Comparison of ENCODE assay signal across 15 cellular contexts in the genomic region with DNA sequence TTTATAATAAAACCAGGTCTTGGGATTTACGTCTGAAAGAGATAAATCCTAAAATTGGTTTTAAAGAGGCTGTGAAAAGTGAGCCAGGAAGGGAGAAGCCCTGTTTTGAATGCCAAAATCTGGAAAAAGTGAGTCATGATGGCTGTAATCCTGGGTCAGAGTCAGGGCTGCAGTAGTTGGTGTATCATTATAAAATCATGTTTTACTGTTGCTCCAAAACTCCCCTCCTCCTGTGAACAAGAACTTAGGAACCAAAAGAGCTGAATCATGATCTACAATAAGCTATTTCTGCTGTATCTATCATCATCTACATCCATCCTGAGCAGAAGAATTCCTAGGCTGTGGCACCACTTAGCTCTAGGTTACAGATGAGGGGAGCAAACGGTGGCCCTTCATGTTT.
DNase-seq lines count a peak whose midpoint lies in the region; ATAC-seq and TF ChIP-seq lines count a peak whose summit lies in the region.
"Had no signal": no experiment of that assay in that cellular context is flagged by ENCODE, and none has a peak within 500 bp of the region (broad histone marks: within the 10 kb centered on the region; RNA-seq: fewer than 3 reads in every experiment).

No MANE protein-coding gene starts in this region.

- H3K9me3 Mint-ChIP-seq in endothelial cell (ENCODE audit: unreplicated experiment): no peaks in the 10 kb centered on the region

- H3K4me3 ChIP-seq in epithelial cell of esophagus (ENCODE audit: low read length): no peak overlapping the region
- H3K4me3 ChIP-seq: mucosa of descending colon, prostate gland had no signal

- ATAC-seq in omental fat pad (ENCODE audit: low FRiP score) (peak; percentile 76), HG02759 (IDR thresholded peaks at IDR 0.05; ENCODE audit: unreplicated experiment) (no peak)
- ATAC-seq: mucosa of descending colon had no signal

- H3K27me3 Mint-ChIP-seq in endothelial cell (ENCODE audit: unreplicated experiment): no peaks in the 10 kb centered on the region

- TF ChIP-seq CTCF in AG09319 (IDR thresholded peaks at IDR 0.05; ENCODE audit: low read depth, low read length) (no peak), epithelial cell of esophagus (IDR thresholded peaks at IDR 0.05; ENCODE audit: insufficient read depth, low read depth, low read length, missing control alignments) (no peak), omental fat pad (IDR thresholded peaks at IDR 0.05) (no peak), endothelial cell (IDR thresholded peaks at IDR 0.05; ENCODE audit: unreplicated experiment) (no peak)

- H3K4me3 Mint-ChIP-seq in endothelial cell (ENCODE audit: unreplicated experiment): no peak overlapping the region
- H3K4me3 Mint-ChIP-seq: immature natural killer cell had no signal

- H3K36me3 Mint-ChIP-seq in endothelial cell (ENCODE audit: low read depth, unreplicated experiment): no peaks in the 10 kb centered on the region
- H3K36me3 Mint-ChIP-seq: immature natural killer cell had no signal

- no peaks in the 10 kb centered on the region for H3K4me1 Mint-ChIP-seq in endothelial cell (ENCODE audit: unreplicated experiment)
- H3K4me1 Mint-ChIP-seq: immature natural killer cell had no signal

- no peak overlapping the region for H3K27ac Mint-ChIP-seq in endothelial cell (ENCODE audit: unreplicated experiment)
- H3K27ac Mint-ChIP-seq: immature natural killer cell had no signal

- peak; percentile 73 for DNase-seq in AG09319 (ENCODE audit: extremely low read depth, low read depth)
- peak; percentile 75 for DNase-seq in HS-27A (ENCODE audit: low read depth)
- peak; percentile 67 for DNase-seq in epithelial cell of esophagus (ENCODE audit: low read depth)
- DNase-seq in omental fat pad (ENCODE audit: low spot score): no peak
- no peak for DNase-seq in nucleus accumbens (lab: John Stamatoyannopoulos, UW)
- DNase-seq in NK-92 (lab: John Stamatoyannopoulos, UW; ENCODE audit: unreplicated experiment): no peak
- DNase-seq in endothelial cell (ENCODE audit: low spot score): no peak
- DNase-seq: activated naive CD4-positive, alpha-beta T cell treated with anti-CD3 and anti-CD28 coated beads, Interleukin-2, amount 50 U/mL, for 16 hours; immature natural killer cell; MM.1S; mucosa of descending colon; NCI-H2107; stimulated activated CD4-positive, alpha-beta T cell treated with anti-CD3 and anti-CD28 coated beads, Interleukin-2, amount 100 ng/mL, for 48 hours had no signal

Comparison
In these comparisons a context has a peak if more than half of its experiments do, and no peak if none do; other contexts are left out.
1. DNase-seq: peak in AG09319 (single experiment), HS-27A (single experiment) and epithelial cell of esophagus (single experiment); none in omental fat pad (single experiment), nucleus accumbens (0 of 56), NK-92 (single experiment) and endothelial cell (single experiment).